Comparison of ENCODE assay signal across 20 cellular contexts in genomic region chr12:129589503-129589902, GRCh38.
A peak's percentile ranks its signal among the peaks of the same experiment; 100 is the strongest.
DNase-seq lines count a peak whose midpoint lies in the region; FAIRE-seq and TF ChIP-seq lines count a peak whose summit lies in the region.
"Had no signal": no experiment of that assay in that cellular context is flagged by ENCODE, and none has a peak within 500 bp of the region (broad histone marks: within the 10 kb centered on the region; RNA-seq: fewer than 3 reads in every experiment).

No MANE protein-coding gene starts in this region.

- TF ChIP-seq CTCF in WERI-Rb-1 (IDR thresholded peaks at IDR 0.05; ENCODE audit: low read depth, low read length) = no peak

- H3K27ac ChIP-seq in WERI-Rb-1 = no peak overlapping the region
- H3K27ac ChIP-seq: 22Rv1; A549; BLaER1 treated with 17β-estradiol and CSF1 and Interleukin-3, amounts not matched to agents 10 nM and 100 nM; C4-2B had no signal

- DNase-seq in NCI-H510A treated with DMSO at 0.1 percent for 48 hours (lab: John Stamatoyannopoulos, UW) = peak; percentile 52
- DNase-seq in NCI-H510A (lab: John Stamatoyannopoulos, UW) = no peak
- DNase-seq in WERI-Rb-1 = peak; percentile 70
- DNase-seq in urothelium cell line (ENCODE audit: low spot score) = no peak
- DNase-seq in foreskin melanocyte = no peak
- DNase-seq: AML-193; Caco-2; Calu3; CD4-positive, alpha-beta T cell; CD8-positive, alpha-beta T cell; DMS79 treated with DMSO at 0.1 percent for 48 hours; GF-D8 had no signal

- peak; percentile 70 for FAIRE-seq in urothelium cell line (lab: Jason Lieb, UNC)
- FAIRE-seq: A549, D721Med, G401.6, GM12891, GM19239 had no signal

- H3K4me3 ChIP-seq in WERI-Rb-1 (ENCODE audit: low read depth, low read length) = no peak overlapping the region
- H3K4me3 ChIP-seq: A549; BLaER1 treated with 17β-estradiol and CSF1 and Interleukin-3, amounts not matched to agents 10 nM and 100 nM had no signal

- H3K27me3 ChIP-seq in WERI-Rb-1 (ENCODE audit: insufficient read depth, low read depth, severe bottlenecking) = no peaks in the 10 kb centered on the region
- H3K27me3 ChIP-seq: BLaER1 treated with 17β-estradiol and CSF1 and Interleukin-3, amounts not matched to agents 10 nM and 100 nM had no signal

- H3K36me3 ChIP-seq in WERI-Rb-1 = no peaks in the 10 kb centered on the region
- H3K36me3 ChIP-seq: BLaER1 treated with 17β-estradiol and CSF1 and Interleukin-3, amounts not matched to agents 10 nM and 100 nM had no signal

- H3K9me3 ChIP-seq in WERI-Rb-1 (ENCODE audit: severe bottlenecking) = no peaks in the 10 kb centered on the region
- H3K9me3 ChIP-seq: BLaER1 treated with 17β-estradiol and CSF1 and Interleukin-3, amounts not matched to agents 10 nM and 100 nM; Caco-2 had no signal

Comparison
In these comparisons a context has a peak if more than half of its experiments do, and no peak if none do; other contexts are left out.
1. DNase-seq: peak in NCI-H510A treated with DMSO at 0.1 percent for 48 hours (single experiment) and WERI-Rb-1 (single experiment); none in NCI-H510A (single experiment), urothelium cell line (single experiment) and foreskin melanocyte (single experiment).